ENCODE assay signal across 8 cellular contexts in the genomic region with DNA sequence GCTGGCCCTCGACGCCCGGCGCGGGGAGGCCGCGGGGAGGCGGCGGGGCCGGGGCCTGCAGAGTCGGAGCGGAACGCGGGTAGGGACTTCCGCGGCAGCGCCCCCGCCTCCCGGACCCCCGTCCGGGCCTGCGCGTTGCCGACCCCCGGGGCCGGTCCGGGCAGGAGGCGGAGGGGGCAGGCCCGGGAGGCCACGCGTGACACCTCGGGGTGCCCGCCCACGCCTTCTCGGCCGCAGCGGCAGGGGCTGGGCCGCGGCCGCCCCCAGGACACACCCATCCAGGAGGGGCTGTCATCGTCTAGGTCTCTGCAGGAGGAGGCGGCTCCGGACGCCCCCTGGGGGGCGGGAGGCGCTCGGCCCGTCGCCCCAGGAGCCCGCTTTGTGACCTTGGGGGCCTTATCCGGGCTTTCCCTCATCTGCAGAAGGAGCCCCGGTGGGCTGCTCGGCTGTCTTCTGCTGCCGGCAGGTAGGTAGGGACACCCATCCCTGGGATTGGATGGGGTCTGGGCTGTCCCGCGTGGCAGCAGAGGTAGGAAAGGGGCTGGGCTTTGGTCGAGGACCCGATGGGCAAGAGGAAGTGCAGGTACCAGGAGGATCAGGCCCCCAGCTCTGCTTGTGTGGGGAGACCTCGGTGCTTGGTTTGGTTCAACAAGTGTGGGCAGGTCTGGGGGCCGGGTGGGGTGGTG. TPM values are rescaled to one million over a fixed set of nuclear protein-coding genes. Genes with fewer than 3 reads are reported as not detected.
DNase-seq lines count a peak whose midpoint lies in the region; ATAC-seq and TF ChIP-seq lines count a peak whose summit lies in the region.

No MANE protein-coding gene starts in this region.

- TF ChIP-seq CTCF in gastroesophageal sphincter (IDR thresholded peaks at IDR 0.05) (peak in 2 of 4 experiments; percentile 17 to 42), psoas muscle (IDR thresholded peaks at IDR 0.05) (peak; percentile 18)

- H3K36me3 ChIP-seq in gastroesophageal sphincter (peaks cover 0 to 34% of the 10 kb centered on the region in 2 donors), psoas muscle (ENCODE audit: insufficient read depth in 1 of 2, low read depth in 1 of 2) (peaks cover 0 to 28% of the 10 kb centered on the region in 2 donors)

- no peak for TF ChIP-seq POLR2A in gastroesophageal sphincter (IDR thresholded peaks at IDR 0.05)

- no peak for TF ChIP-seq EP300 in gastroesophageal sphincter (IDR thresholded peaks at IDR 0.05)

- H3K4me1 ChIP-seq in gastroesophageal sphincter, result peaks cover 0 to 45% (median 17%) of the 10 kb centered on the region in 3 donors
- H3K4me1 ChIP-seq in psoas muscle, result peaks cover 12% of the 10 kb centered on the region

- H3K9me3 ChIP-seq in gastroesophageal sphincter, result no peaks in the 10 kb centered on the region
- H3K9me3 ChIP-seq in psoas muscle, result no peaks in the 10 kb centered on the region

- in situ Hi-C loops in ACHN (cut with HindIII; ENCODE audit: low pct_ligation_motif_present, low pct_unique_long_range_greater_than_20kb, low sequenced_read_pairs), result no loop called here

- DNase-seq in ACHN, result peak; percentile 55
- peak; percentile 46 for DNase-seq in NOMO-1 treated with dmso at 0.1 percent for 144 hours (lab: John Stamatoyannopoulos, UW; ENCODE audit: unreplicated experiment)
- peak; percentile 65 to 76 for DNase-seq in activated T-cell treated with anti-CD3 and anti-CD28 coated beads, Interleukin-2, amount 50 U/mL, for 48 hours
- DNase-seq in psoas muscle, result no peak
- DNase-seq in NCI-H1436 (lab: John Stamatoyannopoulos, UW), result no peak

- no peaks in the 10 kb centered on the region for H3K27me3 ChIP-seq in gastroesophageal sphincter
- no peaks in the 10 kb centered on the region for H3K27me3 ChIP-seq in psoas muscle (ENCODE audit: insufficient read depth in 3 of 3, low read length in 2 of 3)

- ATAC-seq in GM18502 (IDR thresholded peaks at IDR 0.05; ENCODE audit: poor library complexity, unreplicated experiment), result peak; percentile 79
- ATAC-seq in HG02943 (IDR thresholded peaks at IDR 0.05; ENCODE audit: low read depth, unreplicated experiment), result peak; percentile 73
- peak; percentile 42 for ATAC-seq in gastroesophageal sphincter
- peak; percentile 20 to 38 (median 26) for ATAC-seq in psoas muscle

- 0% methylated on average over 7 of the region's 60 CpGs; no CpG with 5 or more reads in 1 of the 2 donors for WGBS in gastroesophageal sphincter (ENCODE audit: low coverage in 1 of 2), 2 donors
- WGBS in psoas muscle, 3 donors, result 1 to 4% (median 2%) methylated on average over 25 to 60 of the region's 60 CpGs

- H3K4me3 ChIP-seq in gastroesophageal sphincter, result peak overlapping the region; percentile 90 to 97
- peak overlapping the region; percentile 96 for H3K4me3 ChIP-seq in psoas muscle

- intact Hi-C loops in psoas muscle (cut with DNase I), result loop anchor here in 1 of 2 donors (2.0 kb wide), 1 partner anchor 49 kb away; no protein-coding TSS in a partner anchor

- H3K27ac ChIP-seq in gastroesophageal sphincter (peak overlapping the region; percentile 14 to 83 (median 82)), psoas muscle (peak overlapping the region; percentile 71)

RNA-seq across cellular contexts. Expression of a gene that starts 0.6 kb away (rescaled TPM):
- total RNA-seq in gastroesophageal sphincter (10 to 100 TPM; 21.9 to 32.8 (median 26.0) TPM), psoas muscle (10 to 100 TPM; 13.9 to 21.7 (median 19.2) TPM)
- polyA plus RNA-seq in psoas muscle, result 10 to 100 TPM in 2 of 3 donors, 1 to 10 TPM in 1; 9.4 to 17.8 (median 12.7) TPM

RNA-seq across cellular contexts. Expression of a gene that starts 22.3 kb away (rescaled TPM):
- total RNA-seq in gastroesophageal sphincter (10 to 100 TPM; 12.9 to 32.3 (median 19.4) TPM), psoas muscle (10 to 100 TPM in 3 of 4 donors, 1 to 10 TPM in 1; 7.0 to 10.5 (median 10.4) TPM)
- polyA plus RNA-seq in psoas muscle, result 1 to 10 TPM; 4.4 to 7.8 (median 6.7) TPM

RNA-seq across cellular contexts. Expression of a gene that starts 47.9 kb away (rescaled TPM):
- 10 to 100 TPM; 25.6 to 34.5 (median 32.5) TPM for total RNA-seq in gastroesophageal sphincter
- total RNA-seq in psoas muscle, result 10 to 100 TPM; 14.1 to 26.3 (median 21.3) TPM
- polyA plus RNA-seq in psoas muscle, result 10 to 100 TPM; 20.3 to 46.0 (median 25.6) TPM

Comparison
In these comparisons a context has a peak if more than half of its experiments do, and no peak if none do; other contexts are left out.
1. DNase-seq: peak in ACHN (single experiment), NOMO-1 treated with dmso at 0.1 percent for 144 hours (single experiment) and activated T-cell treated with anti-CD3 and anti-CD28 coated beads, Interleukin-2, amount 50 U/mL, for 48 hours (2 of 2); none in psoas muscle (0 of 2) and NCI-H1436 (single experiment).
2. ATAC-seq: peak in every context shown above with its lines; median percentile 79 in GM18502; 73 in HG02943; 42 in gastroesophageal sphincter; 26 in psoas muscle.